ENCODE assay signal across 8 cellular contexts in the genomic region with DNA sequence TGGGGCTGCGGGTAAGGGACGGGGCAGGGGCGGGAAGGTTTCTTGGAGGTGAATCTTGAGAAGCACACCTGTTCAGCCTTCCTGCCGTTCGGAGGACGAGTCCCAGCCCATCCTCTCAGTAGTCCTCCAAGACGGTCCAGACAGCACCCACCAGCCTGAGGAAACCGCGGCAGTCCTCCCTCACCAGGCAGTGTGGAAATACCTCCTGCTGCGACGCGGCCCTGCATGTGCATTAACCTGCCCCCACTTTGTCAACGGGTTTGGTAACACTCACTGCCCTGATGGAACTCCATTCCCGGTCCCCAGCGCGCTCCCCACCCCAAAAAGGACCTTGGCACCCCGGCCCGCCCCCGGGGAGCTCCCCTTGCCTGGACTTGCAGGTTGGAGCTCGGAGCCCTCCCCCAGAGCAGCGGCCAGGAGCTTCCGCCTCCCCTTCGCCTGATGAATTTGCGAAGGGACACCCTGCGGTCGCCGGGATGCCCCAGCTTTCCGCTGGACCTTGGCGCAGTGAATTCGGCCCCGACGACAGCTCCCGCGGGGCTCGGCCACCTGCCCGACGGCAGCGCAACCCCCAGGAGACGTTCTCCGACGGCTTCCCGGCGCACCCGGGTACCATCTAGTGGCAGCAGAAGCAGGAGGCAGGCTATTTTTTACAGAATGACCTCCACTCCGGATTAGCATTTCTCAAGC. TPM values are rescaled to one million over a fixed set of nuclear protein-coding genes. Genes with fewer than 3 reads are reported as not detected.
DNase-seq lines count a peak whose midpoint lies in the region; ATAC-seq and TF ChIP-seq lines count a peak whose summit lies in the region.

No MANE protein-coding gene starts in this region.

- intact Hi-C loops in CD4-positive, alpha-beta T cell (cut with DNase I, micrococcal nuclease), result loop anchor here (1.0 to 10.0 kb wide), 8 partner anchors 102 to 418 kb away; a partner anchor contains a TSS

- peak; percentile 76 for ATAC-seq in CD4-positive, alpha-beta T cell (ENCODE audit: poor library complexity)

- CTCF ChIA-PET in CD4-positive, alpha-beta T cell (lab: Charles Lee), result interaction anchor here (1.1 to 1.9 kb wide), 7 partner anchors 25 to 295 kb away, joined by 3 to 6 read pairs (median 4); a partner anchor contains a TSS

- peak overlapping the region; percentile 70 for H3K4me3 Mint-ChIP-seq in CD4-positive, alpha-beta T cell

- TF ChIP-seq CTCF in CD4-positive, alpha-beta T cell (IDR thresholded peaks at IDR 0.05), result peak; percentile 68

- no peak overlapping the region for H3K27ac Mint-ChIP-seq in CD4-positive, alpha-beta T cell

- DNase-seq in CD4-positive, alpha-beta T cell, result peak; percentile 31 to 64 (median 48)
- DNase-seq in GOT3 (lab: John Stamatoyannopoulos, UW) (peak; percentile 2), T-helper 1 cell (peak in 4 of 5 donors; percentile 22 to 48 (median 41)), amygdala (lab: John Stamatoyannopoulos, UW) (peak in 32 of 56 donors; percentile 3 to 60 (median 20)), iPS-NIHi11 (ENCODE audit: low spot score) (peak; percentile 72), NCI-H1417 (lab: John Stamatoyannopoulos, UW) (no peak)
- DNase-seq in stimulated activated CD4-positive, alpha-beta T cell treated with anti-CD3 and anti-CD28 coated beads, Interleukin-4, amount 100 ng/mL, for 1 hour, result peak; percentile 66
- no peak for DNase-seq in NK-92 treated with Interleukin-12 subunit alpha and Interleukin-12 subunit beta, amount 100 ng/mL, for 24 hours (lab: John Stamatoyannopoulos, UW)

- H3K27ac ChIP-seq in CD4-positive, alpha-beta T cell (ENCODE audit: low read depth, low read length), result no peak overlapping the region

- H3K27me3 ChIP-seq in CD4-positive, alpha-beta T cell (ENCODE audit: control insufficient read depth, insufficient read depth, low read length), result no peaks in the 10 kb centered on the region

- peaks cover 16% of the 10 kb centered on the region for H3K4me1 Mint-ChIP-seq in CD4-positive, alpha-beta T cell (ENCODE audit: low read depth)

- no peaks in the 10 kb centered on the region for H3K9me3 ChIP-seq in CD4-positive, alpha-beta T cell (ENCODE audit: control insufficient read depth, low read length)

- no peaks in the 10 kb centered on the region for H3K27me3 Mint-ChIP-seq in CD4-positive, alpha-beta T cell

- POLR2A ChIA-PET in CD4-positive, alpha-beta T cell (lab: Charles Lee), result interaction anchor here (0.9 to 2.5 kb wide), 2 partner anchors 269 to 295 kb away, joined by 3 to 10 read pairs; no protein-coding TSS in a partner anchor

- no peaks in the 10 kb centered on the region for H3K36me3 Mint-ChIP-seq in CD4-positive, alpha-beta T cell (ENCODE audit: low read depth)

- no peaks in the 10 kb centered on the region for H3K9me3 Mint-ChIP-seq in CD4-positive, alpha-beta T cell

RNA-seq across cellular contexts. Expression of a gene that starts 31.5 kb away (rescaled TPM):
- total RNA-seq in CD4-positive, alpha-beta T cell, result 1 to 10 TPM; 5.2 to 6.2 TPM

Comparison
In these comparisons a context has a peak if more than half of its experiments do, and no peak if none do; other contexts are left out.
1. DNase-seq: peak in CD4-positive, alpha-beta T cell (10 of 10), GOT3 (single experiment), T-helper 1 cell (4 of 5), amygdala (32 of 56), iPS-NIHi11 (single experiment) and stimulated activated CD4-positive, alpha-beta T cell treated with anti-CD3 and anti-CD28 coated beads, Interleukin-4, amount 100 ng/mL, for 1 hour (single experiment); none in NCI-H1417 (0 of 3) and NK-92 treated with Interleukin-12 subunit alpha and Interleukin-12 subunit beta, amount 100 ng/mL, for 24 hours (single experiment).